30 cellular contexts compared by ENCODE assay signal in genomic region chr22:38014083-38014482, GRCh38. TPM values are rescaled to one million over a fixed set of nuclear protein-coding genes. Genes with fewer than 3 reads are reported as not detected.
"Had no signal": no experiment of that assay in that cellular context is flagged by ENCODE, and none has a peak within 500 bp of the region (broad histone marks: within the 10 kb centered on the region; RNA-seq: fewer than 3 reads in every experiment).

No MANE protein-coding gene starts in this region.

- H3K4me3 ChIP-seq: ascending aorta, cardiac muscle cell had no signal

- H3K27me3 ChIP-seq: ascending aorta, cardiac muscle cell had no signal

- H3K36me3 ChIP-seq: ascending aorta, cardiac muscle cell, WERI-Rb-1 had no signal

- H3K27ac ChIP-seq: ascending aorta, cardiac muscle cell, WERI-Rb-1 had no signal

- H3K9me3 ChIP-seq: ascending aorta had no signal

- H3K4me1 ChIP-seq: ascending aorta had no signal

- DNase-seq: activated CD4-positive, alpha-beta memory T cell treated with anti-CD3 and anti-CD28 coated beads, Interleukin-2, amount 10 ng/mL, durations not matched to agents 7 days and 5 days; activated CD4-positive, alpha-beta T cell treated with anti-CD3 and anti-CD28 coated beads for 1 hour; activated CD4-positive, alpha-beta T cell treated with anti-CD3 and anti-CD28 coated beads for 36 hours; activated CD4-positive, alpha-beta T cell treated with anti-CD3 and anti-CD28 coated beads for 48 hours; activated CD4-positive, alpha-beta T cell treated with anti-CD3 and anti-CD28 coated beads, Interleukin-2, amount 10 ng/mL, durations not matched to agents 7 days and 5 days; activated CD4-positive, alpha-beta T cell treated with anti-CD3 and anti-CD28 coated beads, Interleukin-2, amount 50 U/mL, for 48 hours; activated CD4-positive, CD25-positive, alpha-beta regulatory T cell; activated CD8-positive, alpha-beta memory T cell treated with anti-CD3 and anti-CD28 coated beads for 24 hours; activated CD8-positive, alpha-beta memory T cell treated with anti-CD3 and anti-CD28 coated beads, Interleukin-2, amount 10 ng/mL, durations not matched to agents 7 days and 5 days; activated CD8-positive, alpha-beta memory T cell treated with anti-CD3 and anti-CD28 coated beads, Interleukin-2, amount 50 U/mL, for 48 hours; activated CD8-positive, alpha-beta T cell treated with anti-CD3 and anti-CD28 coated beads, Interleukin-2, amount 10 ng/mL, durations not matched to agents 7 days and 5 days; activated effector memory CD4-positive, alpha-beta T cell treated with Interleukin-2 at 50 U/mL for 16 hours; activated gamma-delta T cell; activated naive CD4-positive, alpha-beta T cell treated with anti-CD3 and anti-CD28 coated beads, Interleukin-2, amount 10 ng/mL, durations not matched to agents 7 days and 5 days; activated naive CD4-positive, alpha-beta T cell treated with Interleukin-2 at 50 U/mL for 16 hours; activated naive CD8-positive, alpha-beta T cell treated with anti-CD3 and anti-CD28 coated beads, Interleukin-2, amount 10 ng/mL, durations not matched to agents 7 days and 5 days; activated naive CD8-positive, alpha-beta T cell treated with anti-CD3 and anti-CD28 coated beads, Interleukin-2, amount 50 U/mL, for 24 hours; activated T-cell treated with anti-CD3 and anti-CD28 coated beads, Interleukin-2, amount 50 U/mL, for 24 hours; activated T-cell treated with anti-CD3 and anti-CD28 coated beads, Interleukin-2, amount 50 U/mL, for 48 hours; amygdala; anterior cingulate cortex; central memory CD4-positive, alpha-beta T cell; T-helper 1 cell; T-helper 2 cell; T-helper 9 cell; WERI-Rb-1 had no signal

RNA-seq across cellular contexts. Expression of gene SOX10, which starts 29.7 kb away (rescaled TPM):
- total RNA-seq: activated CD4-positive, alpha-beta memory T cell treated with anti-CD3 and anti-CD28 coated beads, Interleukin-2, amount 10 ng/mL, durations not matched to agents 7 days and 5 days; activated CD4-positive, alpha-beta T cell treated with anti-CD3 and anti-CD28 coated beads for 36 hours; activated CD4-positive, alpha-beta T cell treated with anti-CD3 and anti-CD28 coated beads, Interleukin-2, amount 10 ng/mL, durations not matched to agents 7 days and 5 days; activated CD8-positive, alpha-beta memory T cell treated with anti-CD3 and anti-CD28 coated beads, Interleukin-2, amount 10 ng/mL, durations not matched to agents 7 days and 5 days; activated CD8-positive, alpha-beta T cell treated with anti-CD3 and anti-CD28 coated beads, Interleukin-2, amount 10 ng/mL, durations not matched to agents 7 days and 5 days; activated naive CD8-positive, alpha-beta T cell treated with anti-CD3 and anti-CD28 coated beads, Interleukin-2, amount 10 ng/mL, durations not matched to agents 7 days and 5 days; activated T-helper 2 cell treated with anti-CD3 and anti-CD28 coated beads, Interferon-gamma antibody, Interleukin-2, Interleukin-4, amounts not matched to agents 10 μg/mL and 5 μg/mL and 100 μg/mL, durations not matched to agents 14 hours and 24 hours and 36 hours; bronchial epithelial cell had no signal
